Comparison of ENCODE assay signal across 8 cellular contexts in the genomic region with DNA sequence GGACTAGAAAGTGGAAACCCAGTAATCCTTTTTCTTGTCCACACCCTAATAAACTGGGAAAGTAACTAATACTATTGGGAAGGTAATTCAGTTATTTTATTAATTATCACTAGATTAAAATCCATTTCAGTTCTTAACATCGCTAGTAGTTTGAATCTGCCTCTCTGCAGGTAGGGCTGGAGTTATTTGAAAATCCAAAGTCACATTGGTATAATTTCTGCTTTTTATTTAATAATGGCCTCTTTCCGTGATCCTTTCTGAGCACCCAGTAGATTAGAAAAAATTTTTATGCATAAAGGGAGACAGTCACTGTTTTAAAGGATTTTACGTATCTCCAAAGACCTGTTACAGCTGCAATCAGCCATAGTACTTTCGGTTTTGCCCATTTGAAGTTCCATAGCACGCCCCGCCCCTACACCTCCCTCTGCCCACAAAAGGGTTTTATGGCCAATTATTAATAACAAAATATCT. TPM values are rescaled to one million over a fixed set of nuclear protein-coding genes. Genes with fewer than 3 reads are reported as not detected.
DNase-seq lines count a peak whose midpoint lies in the region; ATAC-seq and TF ChIP-seq lines count a peak whose summit lies in the region.

No MANE protein-coding gene starts in this region.

- peak; percentile 56 for ATAC-seq in HG02759 (IDR thresholded peaks at IDR 0.05; ENCODE audit: unreplicated experiment)
- ATAC-seq in activated B cell treated with CpG ODN at 0.5 μM for 24 hours (ENCODE audit: low read depth): peak; percentile 45

- CTCF ChIA-PET in activated B cell treated with CpG ODN at 0.5 μM for 24 hours (lab: Charles Lee): interaction anchor here (1.1 to 2.2 kb wide), 4 partner anchors 45 to 506 kb away, joined by 4 to 12 read pairs (median 5); no protein-coding TSS in a partner anchor

- 0 to 1% methylated on average over 6 of the region's 6 CpGs for WGBS in lower leg skin, 2 donors

- peaks cover 41% of the 10 kb centered on the region for H3K4me1 Mint-ChIP-seq in activated B cell treated with CpG ODN at 0.5 μM for 24 hours

- no peak for TF ChIP-seq POLR2A in lower leg skin (IDR thresholded peaks at IDR 0.05)

- H3K36me3 Mint-ChIP-seq in activated B cell treated with CpG ODN at 0.5 μM for 24 hours (ENCODE audit: low read depth): peaks cover 55% of the 10 kb centered on the region

- H3K27ac Mint-ChIP-seq in activated B cell treated with CpG ODN at 0.5 μM for 24 hours: peak overlapping the region; percentile 96

- no peaks in the 10 kb centered on the region for H3K9me3 Mint-ChIP-seq in activated B cell treated with CpG ODN at 0.5 μM for 24 hours

- DNase-seq in activated gamma-delta T cell treated with Interleukin-2 at 50 U/mL for 16 hours (peak; percentile 45), activated gamma-delta T cell (lab: John Stamatoyannopoulos, UW) (no peak), NCI-H1105 (lab: John Stamatoyannopoulos, UW) (peak; percentile 35), activated B cell treated with CpG ODN at 0.5 μM for 24 hours (no peak), dermis blood vessel endothelial cell (peak; percentile 76), lower leg skin (ENCODE audit: low spot score in 2 of 2) (peak in 1 of 2 donors; percentile 35)
- peak; percentile 13 to 19 for DNase-seq in stimulated activated CD8-positive, alpha-beta memory T cell treated with anti-CD3 and anti-CD28 coated beads, Interleukin-4, amount 100 ng/mL, for 4 hours (ENCODE audit: low read depth in 2 of 2, low spot score in 1 of 2)

- H3K4me3 Mint-ChIP-seq in activated B cell treated with CpG ODN at 0.5 μM for 24 hours: peak overlapping the region; percentile 100

- H3K27me3 Mint-ChIP-seq in activated B cell treated with CpG ODN at 0.5 μM for 24 hours: no peaks in the 10 kb centered on the region

- peak overlapping the region; percentile 91 for H3K4me3 ChIP-seq in lower leg skin (ENCODE audit: low read depth, poor library complexity, severe bottlenecking)

- TF ChIP-seq CTCF in activated B cell treated with CpG ODN at 0.5 μM for 24 hours (IDR thresholded peaks at IDR 0.05) (no peak), lower leg skin (IDR thresholded peaks at IDR 0.05) (no peak)

- POLR2A ChIA-PET in activated B cell treated with CpG ODN at 0.5 μM for 24 hours (lab: Charles Lee): interaction anchor here (0.8 to 2.2 kb wide), 9 partner anchors 16 to 407 kb away, joined by 3 to 22 read pairs (median 6); a partner anchor contains a TSS

- intact Hi-C loops in activated B cell treated with CpG ODN at 0.5 μM for 24 hours (cut with micrococcal nuclease) (no loop called here), lower leg skin (cut with DNase I; ENCODE audit: low total_unique reads) (no loop called here)

RNA-seq across cellular contexts. Expression of a gene that starts 0.6 kb away (rescaled TPM):
- total RNA-seq in activated B cell treated with CpG ODN at 0.5 μM for 24 hours (80.7 and 90.1 TPM in 2 replicates), dermis blood vessel endothelial cell (254 and 312 TPM in 2 replicates), lower leg skin (10 to 100 TPM; 59.8 to 74.8 (median 65.0) TPM)

RNA-seq across cellular contexts. Expression of a gene that starts 20.0 kb away (rescaled TPM):
- total RNA-seq in activated B cell treated with CpG ODN at 0.5 μM for 24 hours: 184 and 198 TPM in 2 replicates
- total RNA-seq in dermis blood vessel endothelial cell: 137 and 177 TPM in 2 replicates
- total RNA-seq in lower leg skin: 100 to 1,000 TPM in 1 of 4 donors, 10 to 100 TPM in 3; 73.7 to 103 (median 86.0) TPM

Comparison
In these comparisons a context has a peak if more than half of its experiments do, and no peak if none do; other contexts are left out.
1. DNase-seq: peak in activated gamma-delta T cell treated with Interleukin-2 at 50 U/mL for 16 hours (single experiment), NCI-H1105 (single experiment), dermis blood vessel endothelial cell (single experiment) and stimulated activated CD8-positive, alpha-beta memory T cell treated with anti-CD3 and anti-CD28 coated beads, Interleukin-4, amount 100 ng/mL, for 4 hours (2 of 2); none in activated gamma-delta T cell (single experiment) and activated B cell treated with CpG ODN at 0.5 μM for 24 hours (single experiment).